Comparison of ENCODE assay signal across 28 cellular contexts in the genomic region with DNA sequence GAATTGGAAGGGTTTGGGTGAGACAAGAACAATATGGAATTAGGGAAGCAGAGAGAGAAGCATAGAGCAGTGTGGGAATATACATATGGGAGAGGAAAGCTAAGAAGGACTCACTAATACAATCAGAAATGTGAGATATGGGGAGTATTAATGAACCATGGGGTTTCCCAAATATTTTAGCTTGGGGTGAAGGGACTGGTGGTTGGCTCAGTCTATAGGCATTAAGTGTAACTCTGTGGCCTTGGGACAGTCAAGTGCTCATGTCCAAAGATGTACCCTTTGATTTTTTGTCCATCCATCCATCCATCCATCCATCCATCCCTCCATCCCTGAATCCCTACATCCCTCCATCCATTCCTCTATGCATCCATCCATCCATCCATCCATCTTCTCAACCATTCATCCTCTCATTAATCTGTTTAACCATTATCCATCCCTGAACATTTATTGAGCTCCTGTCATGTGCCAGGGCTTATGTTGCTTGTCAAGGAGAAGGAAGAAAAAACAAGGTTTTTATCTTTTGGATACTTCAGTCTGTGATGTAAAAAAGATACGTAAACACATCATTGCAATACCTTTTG.
"Had no signal": no experiment of that assay in that cellular context is flagged by ENCODE, and none has a peak within 500 bp of the region (broad histone marks: within the 10 kb centered on the region; RNA-seq: fewer than 3 reads in every experiment).

No MANE protein-coding gene starts in this region.

- ATAC-seq: effector memory CD8-positive, alpha-beta T cell; esophagus mucosa; foreskin keratinocyte; gastrocnemius medialis; gastroesophageal sphincter; heart left ventricle; heart right ventricle had no signal

- FAIRE-seq: colon, endometrium, endothelial cell of umbilical vein, frontal cortex had no signal

- H3K27ac ChIP-seq: colonic mucosa, coronary artery, dorsolateral prefrontal cortex, epithelial cell of prostate, esophagus squamous epithelium, foreskin keratinocyte, gastrocnemius medialis, gastroesophageal sphincter, heart left ventricle, heart right ventricle had no signal

- H3K4me3 ChIP-seq: colonic mucosa, coronary artery, dorsolateral prefrontal cortex, esophagus squamous epithelium, gastrocnemius medialis, gastroesophageal sphincter, heart left ventricle, heart right ventricle had no signal

- H3K4me3 Mint-ChIP-seq: dendritic cell treated with granulocyte-macrophage colony-stimulating factor and Interleukin-4, amounts not matched to agents 40 ng/mL and 50 ng/mL, for 4 days; effector memory CD8-positive, alpha-beta T cell; endodermal cell had no signal

- H3K27ac Mint-ChIP-seq: dendritic cell treated with granulocyte-macrophage colony-stimulating factor and Interleukin-4, amounts not matched to agents 40 ng/mL and 50 ng/mL, for 4 days; effector memory CD8-positive, alpha-beta T cell; endodermal cell had no signal

- H3K36me3 ChIP-seq: colonic mucosa, esophagus squamous epithelium, gastrocnemius medialis, gastroesophageal sphincter, heart left ventricle, heart right ventricle had no signal

- H3K4me1 ChIP-seq: colonic mucosa, esophagus squamous epithelium, foreskin keratinocyte, gastrocnemius medialis, gastroesophageal sphincter, heart left ventricle, heart right ventricle had no signal

- H3K27me3 Mint-ChIP-seq: dendritic cell treated with granulocyte-macrophage colony-stimulating factor and Interleukin-4, amounts not matched to agents 40 ng/mL and 50 ng/mL, for 4 days; effector memory CD8-positive, alpha-beta T cell had no signal

- H3K9me3 Mint-ChIP-seq: dendritic cell treated with granulocyte-macrophage colony-stimulating factor and Interleukin-4, amounts not matched to agents 40 ng/mL and 50 ng/mL, for 4 days; endodermal cell had no signal

- H3K9me3 ChIP-seq: colonic mucosa, esophagus squamous epithelium, gastrocnemius medialis, gastroesophageal sphincter, heart left ventricle, heart right ventricle had no signal

- H3K27me3 ChIP-seq: colonic mucosa, foreskin keratinocyte had no signal

- DNase-seq: colonic mucosa; cortex of kidney; dermis blood vessel endothelial cell; dorsolateral prefrontal cortex; effector CD4-positive, alpha-beta T cell; effector CD8-positive, alpha-beta T cell; effector memory CD4-positive, alpha-beta T cell; effector memory CD8-positive, alpha-beta T cell; endodermal cell; erythroblast; esophagus squamous epithelium; foreskin fibroblast; foreskin keratinocyte; foreskin melanocyte; gastrocnemius medialis; glutamatergic neuron; head of caudate nucleus; heart left ventricle; heart right ventricle had no signal
